In genomic region chr10:14244147-14244546, GRCh38 we compare ENCODE assay signal across 14 cellular contexts.
A peak's percentile ranks its signal among the peaks of the same experiment; 100 is the strongest.
DNase-seq lines count a peak whose midpoint lies in the region; ATAC-seq, FAIRE-seq and TF ChIP-seq lines count a peak whose summit lies in the region.
"Had no signal": no experiment of that assay in that cellular context is flagged by ENCODE, and none has a peak within 500 bp of the region (broad histone marks: within the 10 kb centered on the region; RNA-seq: fewer than 3 reads in every experiment).

No MANE protein-coding gene starts in this region.

- intact Hi-C loops in A673 (cut with micrococcal nuclease; ENCODE audit: unreplicated experiment), result no loop called here

- no peak for FAIRE-seq in RCC 7860 (lab: Jason Lieb, UNC)
- FAIRE-seq: urothelium cell line had no signal

- peak; percentile 56 for DNase-seq in A673 (ENCODE audit: low spot score)
- peak; percentile 40 for DNase-seq in G401 (ENCODE audit: low spot score)
- peak; percentile 61 for DNase-seq in RCC 7860 (ENCODE audit: low spot score)
- DNase-seq in fibroblast of pulmonary artery (ENCODE audit: low read depth), result no peak
- no peak for DNase-seq in central memory CD4-positive, alpha-beta T cell
- no peak for DNase-seq in Kasumi-1 (lab: John Stamatoyannopoulos, UW)
- no peak for DNase-seq in activated naive CD4-positive, alpha-beta T cell (lab: John Stamatoyannopoulos, UW)
- DNase-seq: activated effector memory CD4-positive, alpha-beta T cell treated with anti-CD3 and anti-CD28 coated beads, Interleukin-2, amount 50 U/mL, for 16 hours; head of caudate nucleus; NCI-H1105 treated with DMSO at 0.1 percent for 48 hours; stimulated activated CD4-positive, alpha-beta T cell treated with anti-CD3 and anti-CD28 coated beads, Interleukin-4, amount 100 ng/mL, for 24 hours had no signal

- in situ Hi-C loops in G401 (cut with HindIII; ENCODE audit: low sequenced_read_pairs), result no loop called here

- peaks cover 15% of the 10 kb centered on the region for H3K27me3 ChIP-seq in A673 (replicated peaks; ENCODE audit: insufficient read depth, low read depth, low read length, poor library complexity)

- POLR2A ChIA-PET in A673 (lab: Charles Lee; ENCODE audit: low non-redundant PET), result no interaction called here

- H3K4me1 ChIP-seq in A673 (ENCODE audit: insufficient read depth, low read length, poor library complexity, severe bottlenecking), result peaks cover 18% of the 10 kb centered on the region

- H3K4me3 ChIP-seq in A673 (ENCODE audit: low read depth, low read length, poor library complexity, severe bottlenecking) (no peak overlapping the region), fibroblast of pulmonary artery (replicated peaks; ENCODE audit: low read depth, low read length) (no peak overlapping the region)

- H3K36me3 ChIP-seq in A673 (ENCODE audit: insufficient read depth, low read length, poor library complexity, severe bottlenecking), result no peaks in the 10 kb centered on the region

- peak; percentile 38; the same call in 1 of the 2 replicates for TF ChIP-seq CTCF in A673 (conservative IDR thresholded peaks at IDR 0.05; ENCODE audit: low read depth, low read length)
- TF ChIP-seq CTCF in fibroblast of pulmonary artery (IDR thresholded peaks at IDR 0.05; ENCODE audit: low read length, missing control alignments), result peak; percentile 4

- H3K9me3 ChIP-seq in A673 (ENCODE audit: low read depth, low read length, poor library complexity, severe bottlenecking), result no peaks in the 10 kb centered on the region

- ATAC-seq in GM21529 (IDR thresholded peaks at IDR 0.05; ENCODE audit: unreplicated experiment), result no peak
- ATAC-seq: stimulated activated effector memory CD8-positive, alpha-beta T cell treated with anti-CD3 and anti-CD28 coated beads, Interleukin-12 subunit alpha, Interleukin-12 subunit beta, amount 100 ng/mL, for 72 hours had no signal

- no peak overlapping the region for H3K27ac ChIP-seq in A673 (ENCODE audit: low read depth, low read length, poor library complexity, severe bottlenecking)

- CTCF ChIA-PET in A673 (lab: Charles Lee), result interaction anchor here (0.7 kb wide), 1 partner anchor 19 kb away, joined by 3 read pairs; no protein-coding TSS in a partner anchor

- no TSS peak for BruUV-seq in A673 (replicated peaks; lab: Mats Ljungman, UMichigan)

Comparison
In these comparisons a context has a peak if more than half of its experiments do, and no peak if none do; other contexts are left out.
1. DNase-seq: peak in A673 (single experiment), G401 (single experiment) and RCC 7860 (single experiment); none in fibroblast of pulmonary artery (single experiment), central memory CD4-positive, alpha-beta T cell (single experiment), Kasumi-1 (0 of 2) and activated naive CD4-positive, alpha-beta T cell (0 of 4).